ENCODE assay signal across 8 cellular contexts in genomic region chr12:12722351-12723146, GRCh38. TPM values are rescaled to one million over a fixed set of nuclear protein-coding genes. Genes with fewer than 3 reads are reported as not detected.
DNase-seq lines count a peak whose midpoint lies in the region; ATAC-seq and TF ChIP-seq lines count a peak whose summit lies in the region.

No MANE protein-coding gene starts in this region.

- WGBS in hepatocyte (ENCODE audit: low lambda C conversion rate, missing lambda C conversion rate) = 74% methylated on average over 3 of the region's 3 CpGs
- WGBS in testis, 2 donors = 38 to 44% methylated on average over 3 of the region's 3 CpGs

- no peak for TF ChIP-seq CTCF in DOHH2 (IDR thresholded peaks at IDR 0.05; ENCODE audit: low read depth, low read length, poor library complexity, severe bottlenecking)
- no peak for TF ChIP-seq CTCF in activated CD8-positive, alpha-beta T cell treated with anti-CD3 and anti-CD28 coated beads for 36 hours (IDR thresholded peaks at IDR 0.05)
- no peak for TF ChIP-seq CTCF in hepatocyte (IDR thresholded peaks at IDR 0.05; ENCODE audit: poor library complexity)
- TF ChIP-seq CTCF in testis (IDR thresholded peaks at IDR 0.05) = no peak
- no peak for TF ChIP-seq CTCF in mucosa of descending colon (IDR thresholded peaks at IDR 0.05)

- H3K4me3 Mint-ChIP-seq in activated CD8-positive, alpha-beta T cell treated with anti-CD3 and anti-CD28 coated beads for 36 hours = peak overlapping the region; percentile 86

- H4K20me1 ChIP-seq in DOHH2 (ENCODE audit: control insufficient read depth, insufficient read depth, low read depth, low read length) = no peaks in the 10 kb centered on the region
- H4K20me1 ChIP-seq in hepatocyte (ENCODE audit: insufficient read depth, poor library complexity, severe bottlenecking) = peaks cover 30% of the 10 kb centered on the region

- H3K36me3 Mint-ChIP-seq in activated CD8-positive, alpha-beta T cell treated with anti-CD3 and anti-CD28 coated beads for 36 hours (ENCODE audit: low read depth) = peaks cover 72% of the 10 kb centered on the region

- H2AFZ ChIP-seq in hepatocyte = no peak overlapping the region

- ATAC-seq in activated CD8-positive, alpha-beta T cell treated with anti-CD3 and anti-CD28 coated beads for 36 hours = no peak
- ATAC-seq in HG02642 (IDR thresholded peaks at IDR 0.05; ENCODE audit: poor library complexity, unreplicated experiment) = no peak
- ATAC-seq in mucosa of descending colon = no peak

- DNase-seq in M059J (ENCODE audit: low read depth) (peak; percentile 57), hepatocyte (ENCODE audit: low spot score) (no peak), testis (no peak), mucosa of descending colon (no peak), D341Med (ENCODE audit: low spot score) (no peak)
- no peak for DNase-seq in activated CD8-positive, alpha-beta T cell treated with anti-CD3 and anti-CD28 coated beads for 36 hours

- TF ChIP-seq POLR2A in testis (IDR thresholded peaks at IDR 0.05) = no peak

- H3F3A ChIP-seq in DOHH2 (ENCODE audit: control insufficient read depth, insufficient read depth) = peaks cover 41% of the 10 kb centered on the region

- H3K4me1 ChIP-seq in DOHH2 (ENCODE audit: control insufficient read depth, low read length) = peaks cover 51% of the 10 kb centered on the region
- H3K4me1 ChIP-seq in hepatocyte (ENCODE audit: insufficient read depth) = peaks cover 32% of the 10 kb centered on the region
- H3K4me1 ChIP-seq in testis = peaks cover 13% of the 10 kb centered on the region
- H3K4me1 ChIP-seq in mucosa of descending colon (ENCODE audit: low read depth) = peaks cover 32% of the 10 kb centered on the region

- H3K79me2 ChIP-seq in DOHH2 (ENCODE audit: control insufficient read depth, low read length) (peaks cover 85% of the 10 kb centered on the region), hepatocyte (peaks cover 62% of the 10 kb centered on the region)

- CTCF ChIA-PET in activated CD8-positive, alpha-beta T cell treated with anti-CD3 and anti-CD28 coated beads for 36 hours (lab: Charles Lee) = interaction anchor here (1.7 to 2.8 kb wide), 2 partner anchors 8 to 14 kb away, joined by 3 to 11 read pairs; no protein-coding TSS in a partner anchor

- H3K27ac ChIP-seq in DOHH2 (ENCODE audit: low read depth, low read length) (peak overlapping the region; percentile 97), hepatocyte (peak overlapping the region; percentile 99), testis (peak overlapping the region; percentile 95 to 100)

- intact Hi-C loops in activated CD8-positive, alpha-beta T cell treated with anti-CD3 and anti-CD28 coated beads for 36 hours (cut with micrococcal nuclease) = no loop called here
- intact Hi-C loops in testis (cut with DNase I; ENCODE audit: low total_unique reads) (no loop called here), mucosa of descending colon (cut with DNase I, micrococcal nuclease) (no loop called here)

- H3K9me2 ChIP-seq in DOHH2 (replicated peaks; ENCODE audit: control insufficient read depth, low read length) (no peaks in the 10 kb centered on the region), hepatocyte (replicated peaks; ENCODE audit: insufficient read depth) (no peaks in the 10 kb centered on the region)

- POLR2A ChIA-PET in activated CD8-positive, alpha-beta T cell treated with anti-CD3 and anti-CD28 coated beads for 36 hours (lab: Charles Lee) = interaction anchor here (0.6 to 7.2 kb wide), 9 partner anchors 8 to 1572 kb away, joined by 3 to 101 read pairs (median 4); partner anchors contain the start of genes BORCS5, CDKN1B and DUSP16

- no peaks in the 10 kb centered on the region for H3K9me3 ChIP-seq in DOHH2 (ENCODE audit: control insufficient read depth, insufficient read depth, low read length)
- no peaks in the 10 kb centered on the region for H3K9me3 ChIP-seq in hepatocyte (ENCODE audit: low read depth)
- H3K9me3 ChIP-seq in testis = no peaks in the 10 kb centered on the region
- H3K9me3 ChIP-seq in mucosa of descending colon = no peaks in the 10 kb centered on the region

- peak overlapping the region; percentile 96 for H3K4me2 ChIP-seq in DOHH2 (ENCODE audit: low read length)
- H3K4me2 ChIP-seq in hepatocyte = peak overlapping the region; percentile 94

- H3K27ac Mint-ChIP-seq in activated CD8-positive, alpha-beta T cell treated with anti-CD3 and anti-CD28 coated beads for 36 hours = peak overlapping the region; percentile 98

- H3K27me3 Mint-ChIP-seq in activated CD8-positive, alpha-beta T cell treated with anti-CD3 and anti-CD28 coated beads for 36 hours = no peaks in the 10 kb centered on the region

- H3K27me3 ChIP-seq in DOHH2 (ENCODE audit: control insufficient read depth, low read length) (no peaks in the 10 kb centered on the region), hepatocyte (no peaks in the 10 kb centered on the region), testis (no peaks in the 10 kb centered on the region)

- H3K4me3 ChIP-seq in DOHH2 (ENCODE audit: low read length) (peak overlapping the region; percentile 96), hepatocyte (peak overlapping the region; percentile 63), testis (no peak overlapping the region), mucosa of descending colon (no peak overlapping the region)

- peaks cover 74% of the 10 kb centered on the region for H3K36me3 ChIP-seq in DOHH2 (ENCODE audit: control insufficient read depth, low read length)
- H3K36me3 ChIP-seq in hepatocyte (replicated peaks; ENCODE audit: insufficient read depth, low read depth) = no peaks in the 10 kb centered on the region
- no peaks in the 10 kb centered on the region for H3K36me3 ChIP-seq in testis (ENCODE audit: low read depth, missing control alignments)
- H3K36me3 ChIP-seq in mucosa of descending colon (ENCODE audit: low read depth) = no peaks in the 10 kb centered on the region

- H3K9me3 Mint-ChIP-seq in activated CD8-positive, alpha-beta T cell treated with anti-CD3 and anti-CD28 coated beads for 36 hours = no peaks in the 10 kb centered on the region

- peaks cover 29% of the 10 kb centered on the region for H3K4me1 Mint-ChIP-seq in activated CD8-positive, alpha-beta T cell treated with anti-CD3 and anti-CD28 coated beads for 36 hours (ENCODE audit: low read depth)

RNA-seq across cellular contexts. Expression of gene CDKN1B, which starts 5.4 kb away (rescaled TPM):
- 34.8 and 48.4 TPM in 2 replicates for total RNA-seq in M059J (2014; rRNA removed; shearing (Covaris generic))
- 10 to 100 TPM; 39.9 to 40.8 TPM for total RNA-seq in activated CD8-positive, alpha-beta T cell treated with anti-CD3 and anti-CD28 coated beads for 36 hours
- 44.8 and 46.0 TPM in 2 replicates for total RNA-seq in hepatocyte
- polyA plus RNA-seq in hepatocyte = 4.2 and 7.0 TPM in 2 replicates
- total RNA-seq in testis = 10 to 100 TPM; 76.1 to 98.9 TPM
- polyA plus RNA-seq in testis (ENCODE audit: insufficient read depth, low read depth, low replicate concordance) = 59.2 TPM
- 10 to 100 TPM; 46.7 to 71.1 (median 53.0) TPM for total RNA-seq in mucosa of descending colon

RNA-seq across cellular contexts. Expression of gene GPR19, which starts 26.6 kb away (rescaled TPM):
- 5.2 and 7.1 TPM in 2 replicates for total RNA-seq in M059J (2014; rRNA removed; shearing (Covaris generic))
- 10 to 100 TPM; 17.3 to 17.6 TPM for total RNA-seq in activated CD8-positive, alpha-beta T cell treated with anti-CD3 and anti-CD28 coated beads for 36 hours
- total RNA-seq in hepatocyte = 0.16 and 0.50 TPM in 2 replicates
- polyA plus RNA-seq in hepatocyte = 0.44 and 0.74 TPM in 2 replicates
- 1 to 10 TPM; 2.1 to 2.9 TPM for total RNA-seq in testis
- polyA plus RNA-seq in testis (ENCODE audit: insufficient read depth, low read depth, low replicate concordance) = 4.1 TPM
- under 1 TPM; 0.52 to 0.89 (median 0.82) TPM for total RNA-seq in mucosa of descending colon

Comparison
In these comparisons a context has a peak if more than half of its experiments do, and no peak if none do; other contexts are left out.
1. H3K4me3 ChIP-seq: peak in DOHH2 (single experiment) and hepatocyte (single experiment); none in testis (0 of 2) and mucosa of descending colon (single experiment).
2. Peak in every context shown above with its lines, with median percentiles within 50 percentile points of each other: H3K27ac ChIP-seq.